9 cellular contexts compared by ENCODE assay signal in genomic region chr10:127117125-127117524, GRCh38.
DNase-seq lines count a peak whose midpoint lies in the region; ATAC-seq and TF ChIP-seq lines count a peak whose summit lies in the region.
"Had no signal": no experiment of that assay in that cellular context is flagged by ENCODE, and none has a peak within 500 bp of the region (broad histone marks: within the 10 kb centered on the region; RNA-seq: fewer than 3 reads in every experiment).

No MANE protein-coding gene starts in this region.

- H3K4me2 ChIP-seq in smooth muscle cell: no peak overlapping the region

- no peak overlapping the region for H2AFZ ChIP-seq in smooth muscle cell (ENCODE audit: low read depth)

- H3K27ac ChIP-seq in smooth muscle cell (ENCODE audit: low read depth): no peak overlapping the region
- H3K27ac ChIP-seq: 22Rv1 had no signal

- DNase-seq in DMS 273 (lab: John Stamatoyannopoulos, UW; ENCODE audit: unreplicated experiment) (peak; percentile 11), DMS 273 treated with DMSO at 0.1 percent for 48 hours (lab: John Stamatoyannopoulos, UW) (no peak), globus pallidus (ENCODE audit: low spot score) (peak; percentile 24), smooth muscle cell (lab: John Stamatoyannopoulos, UW; ENCODE audit: unreplicated experiment) (peak; percentile 25)

- 36% methylated on average over 4 of the region's 4 CpGs for WGBS in smooth muscle cell (ENCODE audit: low lambda C conversion rate)

- H3F3A ChIP-seq in smooth muscle cell (ENCODE audit: low read depth): no peaks in the 10 kb centered on the region

- no peaks in the 10 kb centered on the region for H3K79me2 ChIP-seq in smooth muscle cell (ENCODE audit: low read depth)

- no peaks in the 10 kb centered on the region for H3K36me3 ChIP-seq in smooth muscle cell (ENCODE audit: low read depth)

- H3K9ac ChIP-seq in smooth muscle cell (ENCODE audit: low read depth): no peak overlapping the region

- peaks cover 100% of the 10 kb centered on the region for H4K20me1 ChIP-seq in smooth muscle cell (ENCODE audit: low read depth)

- TF ChIP-seq CTCF in smooth muscle cell (IDR thresholded peaks at IDR 0.05; ENCODE audit: borderline replicate concordance, insufficient read depth, poor library complexity, severe bottlenecking): no peak

- H3K27me3 ChIP-seq in smooth muscle cell (ENCODE audit: low read depth): no peaks in the 10 kb centered on the region

- no peak overlapping the region for H3K4me3 ChIP-seq in smooth muscle cell

- no peaks in the 10 kb centered on the region for H3K9me3 ChIP-seq in smooth muscle cell (replicated peaks; ENCODE audit: low read depth)

- peak; percentile 53; the same call in 2 of the 3 replicates for ATAC-seq in SK-N-SH treated with all-trans-retinoic acid at 6 μM for 48 hours
- ATAC-seq in GM18520 (IDR thresholded peaks at IDR 0.05; ENCODE audit: unreplicated experiment): no peak
- ATAC-seq in GM21786 (IDR thresholded peaks at IDR 0.05; ENCODE audit: unreplicated experiment): no peak
- no peak for ATAC-seq in HG02610 (IDR thresholded peaks at IDR 0.05; ENCODE audit: unreplicated experiment)

- no peaks in the 10 kb centered on the region for H3K4me1 ChIP-seq in smooth muscle cell (ENCODE audit: low read depth)

TF ChIP-seq in SK-N-SH treated with all-trans-retinoic acid at 6 μM for 48 hours, 23 proteins besides CTCF, POLR2A, EP300 and RAD21:
- TF ChIP-seq ARNTL (CRISPR knock-in tag; IDR thresholded peaks at IDR 0.05; ENCODE audit: borderline replicate concordance, low read depth) (no peak), OSR1 (CRISPR knock-in tag; IDR thresholded peaks at IDR 0.05) (no peak), PATZ1 (CRISPR knock-in tag; IDR thresholded peaks at IDR 0.05; ENCODE audit: borderline replicate concordance) (no peak), BACH2 (CRISPR knock-in tag; IDR thresholded peaks at IDR 0.05; ENCODE audit: borderline replicate concordance) (no peak), CREB5 (CRISPR knock-in tag; IDR thresholded peaks at IDR 0.05; ENCODE audit: low read depth) (no peak), ZNF565 (CRISPR knock-in tag; conservative IDR thresholded peaks at IDR 0.05; ENCODE audit: low read depth) (no peak), TSHZ2 (CRISPR knock-in tag; IDR thresholded peaks at IDR 0.05) (no peak), ZFP3 (CRISPR knock-in tag; IDR thresholded peaks at IDR 0.05) (no peak), RARB (CRISPR knock-in tag; IDR thresholded peaks at IDR 0.05) (no peak), ZFP30 (CRISPR knock-in tag; IDR thresholded peaks at IDR 0.05) (no peak), CSRNP3 (CRISPR knock-in tag; IDR thresholded peaks at IDR 0.05) (no peak), SNAI2 (CRISPR knock-in tag; IDR thresholded peaks at IDR 0.05) (no peak), TCF4 (CRISPR knock-in tag; IDR thresholded peaks at IDR 0.05; ENCODE audit: borderline replicate concordance) (no peak), ISL1 (CRISPR knock-in tag; IDR thresholded peaks at IDR 0.05) (no peak), PPARA (CRISPR knock-in tag; IDR thresholded peaks at IDR 0.05; ENCODE audit: borderline replicate concordance) (no peak), GLIS3 (CRISPR knock-in tag; IDR thresholded peaks at IDR 0.05) (no peak), CSDC2 (CRISPR knock-in tag; IDR thresholded peaks at IDR 0.05) (no peak), ESRRG (CRISPR knock-in tag; IDR thresholded peaks at IDR 0.05) (no peak), POU6F1 (CRISPR knock-in tag; IDR thresholded peaks at IDR 0.05; ENCODE audit: borderline replicate concordance, low read depth) (no peak), TOX (CRISPR knock-in tag; IDR thresholded peaks at IDR 0.05; ENCODE audit: borderline replicate concordance) (no peak)
TF ChIP-seq in SK-N-SH treated with all-trans-retinoic acid at 6 μM for 48 hours: peak in this region for 0.
